In genomic region chr2:129152514-129152913, GRCh38 we compare ENCODE assay signal across 31 cellular contexts.
"Had no signal": no experiment of that assay in that cellular context is flagged by ENCODE, and none has a peak within 500 bp of the region (broad histone marks: within the 10 kb centered on the region; RNA-seq: fewer than 3 reads in every experiment).

No MANE protein-coding gene starts in this region.

- DNase-seq: activated CD4-positive, alpha-beta T cell treated with anti-CD3 and anti-CD28 coated beads, Interleukin-2, amount 10 ng/mL, durations not matched to agents 24 days and 14 days; activated CD4-positive, alpha-beta T cell treated with anti-CD3 and anti-CD28 coated beads, Interleukin-2, amount 50 U/mL, for 4 hours; activated CD8-positive, alpha-beta T cell treated with anti-CD3 and anti-CD28 coated beads for 36 hours; activated effector memory CD4-positive, alpha-beta T cell treated with anti-CD3 and anti-CD28 coated beads, Interleukin-2, amount 50 U/mL, for 16 hours; activated naive CD4-positive, alpha-beta T cell treated with Interleukin-2 at 50 U/mL for 16 hours; activated naive CD8-positive, alpha-beta T cell treated with anti-CD3 and anti-CD28 coated beads, Interleukin-2, amount 10 ng/mL, durations not matched to agents 7 days and 5 days; activated T-cell treated with anti-CD3 and anti-CD28 coated beads, Interleukin-2, amount 50 U/mL, for 1 hour; activated T-cell treated with anti-CD3 and anti-CD28 coated beads, Interleukin-2, amount 50 U/mL, for 72 hours; amygdala; caudate nucleus; cerebellar nuclear complex; Kasumi-1; KG1; MM.1S; MV-4-11; NCI-H1092; NCI-H1417; NCI-H146; NCI-H187 treated with DMSO at 0.1 percent for 48 hours; NCI-H2081; NCI-H2171 treated with DMSO at 0.1 percent for 48 hours; NCI-H2227 treated with DMSO at 0.1 percent for 48 hours; NCI-H446; NCI-H524; SJCRH30; T1000 had no signal

- H3K9me3 Mint-ChIP-seq: activated CD4-positive, alpha-beta T cell treated with anti-CD3 and anti-CD28 coated beads, Interleukin-2, amount 10 ng/mL, durations not matched to agents 24 days and 14 days had no signal

- H3K4me1 Mint-ChIP-seq: activated CD4-positive, alpha-beta T cell treated with anti-CD3 and anti-CD28 coated beads, Interleukin-2, amount 10 ng/mL, durations not matched to agents 24 days and 14 days; activated naive CD4-positive, alpha-beta T cell treated with anti-CD3 and anti-CD28 coated beads, Interleukin-2, amount 50 U/mL, for 24 hours; activated naive CD8-positive, alpha-beta T cell treated with anti-CD3 and anti-CD28 coated beads, Interleukin-2, amount 10 ng/mL, durations not matched to agents 7 days and 5 days; activated T-helper 17 cell treated with anti-CD3 and anti-CD28 coated beads, Interleukin-2, amount 50 U/mL, for 72 hours had no signal

- H3K27me3 Mint-ChIP-seq: activated CD4-positive, alpha-beta T cell treated with anti-CD3 and anti-CD28 coated beads, Interleukin-2, amount 10 ng/mL, durations not matched to agents 24 days and 14 days; activated naive CD4-positive, alpha-beta T cell treated with anti-CD3 and anti-CD28 coated beads, Interleukin-2, amount 50 U/mL, for 24 hours had no signal

- H3K27me3 ChIP-seq: SJCRH30 had no signal

- H3K27ac ChIP-seq: SJCRH30, SK-N-MC had no signal

- ATAC-seq: activated CD8-positive, alpha-beta T cell treated with anti-CD3 and anti-CD28 coated beads for 36 hours; activated T-cell treated with anti-CD3 and anti-CD28 coated beads, Interleukin-2, amount 50 U/mL, for 72 hours; activated T-helper 17 cell treated with anti-CD3 and anti-CD28 coated beads, Interleukin-2, amount 50 U/mL, for 72 hours; Panc1 had no signal

- H3K4me3 ChIP-seq: SJCRH30, SK-N-MC had no signal

- H3K36me3 Mint-ChIP-seq: activated naive CD4-positive, alpha-beta T cell treated with anti-CD3 and anti-CD28 coated beads, Interleukin-2, amount 50 U/mL, for 24 hours; activated naive CD8-positive, alpha-beta T cell treated with anti-CD3 and anti-CD28 coated beads, Interleukin-2, amount 10 ng/mL, durations not matched to agents 7 days and 5 days; brain had no signal

- H3K4me1 ChIP-seq: SJCRH30 had no signal

- H3K4me3 Mint-ChIP-seq: activated CD4-positive, alpha-beta T cell treated with anti-CD3 and anti-CD28 coated beads, Interleukin-2, amount 10 ng/mL, durations not matched to agents 24 days and 14 days; activated CD8-positive, alpha-beta T cell treated with anti-CD3 and anti-CD28 coated beads for 36 hours; activated naive CD4-positive, alpha-beta T cell treated with anti-CD3 and anti-CD28 coated beads, Interleukin-2, amount 50 U/mL, for 24 hours; activated naive CD8-positive, alpha-beta T cell treated with anti-CD3 and anti-CD28 coated beads, Interleukin-2, amount 10 ng/mL, durations not matched to agents 7 days and 5 days; activated T-cell treated with anti-CD3 and anti-CD28 coated beads, Interleukin-2, amount 50 U/mL, for 72 hours; activated T-helper 17 cell treated with anti-CD3 and anti-CD28 coated beads, Interleukin-2, amount 50 U/mL, for 72 hours; brain had no signal

- H3K36me3 ChIP-seq: SJCRH30 had no signal

- H3K27ac Mint-ChIP-seq: activated CD4-positive, alpha-beta T cell treated with anti-CD3 and anti-CD28 coated beads, Interleukin-2, amount 10 ng/mL, durations not matched to agents 24 days and 14 days; activated CD8-positive, alpha-beta T cell treated with anti-CD3 and anti-CD28 coated beads for 36 hours; activated naive CD4-positive, alpha-beta T cell treated with anti-CD3 and anti-CD28 coated beads, Interleukin-2, amount 50 U/mL, for 24 hours; activated naive CD8-positive, alpha-beta T cell treated with anti-CD3 and anti-CD28 coated beads, Interleukin-2, amount 10 ng/mL, durations not matched to agents 7 days and 5 days; activated T-cell treated with anti-CD3 and anti-CD28 coated beads, Interleukin-2, amount 50 U/mL, for 72 hours; activated T-helper 17 cell treated with anti-CD3 and anti-CD28 coated beads, Interleukin-2, amount 50 U/mL, for 72 hours; brain had no signal
